ENCODE assay signal across 8 cellular contexts in genomic region chr11:103091024-103091423, GRCh38.
DNase-seq lines count a peak whose midpoint lies in the region; ATAC-seq and TF ChIP-seq lines count a peak whose summit lies in the region.

No MANE protein-coding gene starts in this region.

- H3K79me2 ChIP-seq in ACC112 (ENCODE audit: control insufficient read depth, insufficient read depth, low read length, unreplicated experiment): peaks cover 57% of the 10 kb centered on the region

- H3K36me3 ChIP-seq in ACC112 (ENCODE audit: insufficient read depth, low read length) (peaks cover 4% of the 10 kb centered on the region), muscle layer of colon (ENCODE audit: insufficient read depth, low read length) (no peaks in the 10 kb centered on the region)

- no peak overlapping the region for H2AFZ ChIP-seq in ACC112 (ENCODE audit: low read length, unreplicated experiment)

- H3K27ac ChIP-seq in ACC112 (ENCODE audit: low read depth, low read length) (no peak overlapping the region), muscle layer of colon (ENCODE audit: low read depth, low read length) (no peak overlapping the region)

- H3K9me3 ChIP-seq in muscle layer of colon (ENCODE audit: low read length): no peaks in the 10 kb centered on the region

- H3K4me1 ChIP-seq in ACC112 (ENCODE audit: control insufficient read depth, insufficient read depth, low read length, unreplicated experiment): peaks cover 23% of the 10 kb centered on the region
- H3K4me1 ChIP-seq in muscle layer of colon (ENCODE audit: insufficient read depth, low read length): peaks cover 18% of the 10 kb centered on the region

- no peak for TF ChIP-seq POLR2A in GM18505 (IDR thresholded peaks at IDR 0.05; ENCODE audit: borderline replicate concordance, extremely low read depth, insufficient read depth, insufficient read length)

- no peaks in the 10 kb centered on the region for H3K27me3 ChIP-seq in ACC112 (ENCODE audit: insufficient read depth, low read length)
- no peaks in the 10 kb centered on the region for H3K27me3 ChIP-seq in muscle layer of colon (ENCODE audit: control insufficient read depth in 1 of 2, insufficient read depth in 2 of 2, low read length in 2 of 2)

- peak; percentile 0 for ATAC-seq in GM18505 (IDR thresholded peaks at IDR 0.05; ENCODE audit: unreplicated experiment)
- no peak for ATAC-seq in HG03442 (IDR thresholded peaks at IDR 0.05; ENCODE audit: unreplicated experiment)
- no peak for ATAC-seq in HG02798 (IDR thresholded peaks at IDR 0.05; ENCODE audit: poor library complexity, unreplicated experiment)

- peak overlapping the region; percentile 94 for H3K4me3 ChIP-seq in ACC112 (ENCODE audit: low read depth, low read length)
- peak overlapping the region; percentile 96 to 98 for H3K4me3 ChIP-seq in muscle layer of colon (ENCODE audit: low read depth in 1 of 2, low read length in 2 of 2)

- peak; percentile 39 for DNase-seq in NCI-H748 (lab: John Stamatoyannopoulos, UW; ENCODE audit: unreplicated experiment)
- peak; percentile 28 for DNase-seq in cerebellar cortex (ENCODE audit: low spot score)
- DNase-seq in OCI-M2 (lab: John Stamatoyannopoulos, UW; ENCODE audit: unreplicated experiment): no peak

- no peak overlapping the region for H3K9ac ChIP-seq in muscle layer of colon (ENCODE audit: low read length)
